ENCODE assay signal across 8 cellular contexts in the genomic region with DNA sequence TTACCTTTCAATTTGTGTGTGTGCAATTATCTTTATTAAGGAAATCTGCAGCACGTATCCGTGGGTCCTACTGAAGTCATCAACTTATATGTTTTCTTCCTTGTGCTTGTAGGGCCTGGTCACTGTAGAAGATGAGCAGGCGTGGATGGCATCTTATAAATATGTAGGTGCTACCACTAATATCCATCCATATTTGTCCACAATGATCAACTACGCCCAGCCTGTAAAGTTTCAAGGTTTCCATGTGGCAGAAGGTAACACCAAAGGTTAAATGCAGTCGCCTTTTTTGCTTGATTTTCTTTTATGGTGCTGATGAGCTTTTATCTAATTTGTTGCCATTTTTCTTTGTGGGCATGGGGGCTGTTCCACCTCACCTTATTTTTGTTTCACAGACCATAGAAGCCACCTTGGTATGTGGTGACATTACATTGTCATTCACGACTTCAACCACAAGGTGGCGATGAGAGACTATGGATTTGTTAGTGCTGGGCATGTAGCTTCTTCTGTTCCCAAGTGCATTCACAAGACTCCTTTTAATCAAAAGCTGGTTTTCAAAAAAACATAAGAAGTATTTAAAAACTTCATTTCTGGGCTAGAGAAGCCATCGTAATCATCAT.
A peak's percentile ranks its signal among the peaks of the same experiment; 100 is the strongest.
DNase-seq lines count a peak whose midpoint lies in the region; ATAC-seq and TF ChIP-seq lines count a peak whose summit lies in the region.

No MANE protein-coding gene starts in this region.

- no peak overlapping the region for H3K4me3 ChIP-seq in LNCaP clone FGC (ENCODE audit: low read depth, low read length)

- peaks cover 27% of the 10 kb centered on the region for H3K36me3 Mint-ChIP-seq in brain

- no peak overlapping the region for H3K4me3 Mint-ChIP-seq in brain

- DNase-seq in NCI-H524 (lab: John Stamatoyannopoulos, UW) (peak; percentile 49 to 72), NCI-H524 treated with DMSO at 0.1 percent for 48 hours (lab: John Stamatoyannopoulos, UW) (no peak), LNCaP clone FGC (ENCODE audit: low read depth) (peak; percentile 37), SIG-M5 (lab: John Stamatoyannopoulos, UW) (peak; percentile 37), iPS-NIHi7 (ENCODE audit: extremely low spot score) (peak; percentile 72)
- DNase-seq in stimulated activated CD4-positive, alpha-beta T cell treated with anti-CD3 and anti-CD28 coated beads, Interleukin-15, amount 100 ng/mL, for 24 hours: peak; percentile 60

- H3K27ac Mint-ChIP-seq in brain: peak overlapping the region in 3 of 5 experiments; percentile 44 to 79 (median 62)

- no peaks in the 10 kb centered on the region for H3K27me3 Mint-ChIP-seq in brain

- H3K4me1 Mint-ChIP-seq in brain: peaks cover 32% of the 10 kb centered on the region

- TF ChIP-seq CTCF in LNCaP clone FGC (IDR thresholded peaks at IDR 0.05; ENCODE audit: control insufficient read depth, extremely low read depth, insufficient read depth) (peak; percentile 84), brain (conservative IDR thresholded peaks at IDR 0.05) (peak; percentile 94 to 97)

- H3K9me3 Mint-ChIP-seq in brain: no peaks in the 10 kb centered on the region

- peak; percentile 68 for ATAC-seq in GM21786 (IDR thresholded peaks at IDR 0.05; ENCODE audit: unreplicated experiment)
